In genomic region chr1:16074217-16074616, GRCh38 we compare ENCODE assay signal across 1 cellular context.
TF ChIP-seq lines count a peak whose summit lies in the region.

No MANE protein-coding gene starts in this region.

TF ChIP-seq in GM23338, 12 proteins besides CTCF, POLR2A, EP300 and RAD21:
- TF ChIP-seq REST (IDR thresholded peaks at IDR 0.05; ENCODE audit: unreplicated experiment) (no peak), ETS1 (IDR thresholded peaks at IDR 0.05) (no peak), POLR2AphosphoS5 (IDR thresholded peaks at IDR 0.05; ENCODE audit: low read depth) (no peak), CREB1 (CRISPR knock-in tag; IDR thresholded peaks at IDR 0.05; ENCODE audit: low read depth) (no peak), EZH2phosphoT487 (IDR thresholded peaks at IDR 0.05; ENCODE audit: unreplicated experiment) (no peak)
